In genomic region chr1:173714759-173715537, GRCh38 we compare ENCODE assay signal across 8 cellular contexts. TPM values are rescaled to one million over a fixed set of nuclear protein-coding genes. Genes with fewer than 3 reads are reported as not detected.
DNase-seq lines count a peak whose midpoint lies in the region; ATAC-seq and TF ChIP-seq lines count a peak whose summit lies in the region.

A gene with protein sequence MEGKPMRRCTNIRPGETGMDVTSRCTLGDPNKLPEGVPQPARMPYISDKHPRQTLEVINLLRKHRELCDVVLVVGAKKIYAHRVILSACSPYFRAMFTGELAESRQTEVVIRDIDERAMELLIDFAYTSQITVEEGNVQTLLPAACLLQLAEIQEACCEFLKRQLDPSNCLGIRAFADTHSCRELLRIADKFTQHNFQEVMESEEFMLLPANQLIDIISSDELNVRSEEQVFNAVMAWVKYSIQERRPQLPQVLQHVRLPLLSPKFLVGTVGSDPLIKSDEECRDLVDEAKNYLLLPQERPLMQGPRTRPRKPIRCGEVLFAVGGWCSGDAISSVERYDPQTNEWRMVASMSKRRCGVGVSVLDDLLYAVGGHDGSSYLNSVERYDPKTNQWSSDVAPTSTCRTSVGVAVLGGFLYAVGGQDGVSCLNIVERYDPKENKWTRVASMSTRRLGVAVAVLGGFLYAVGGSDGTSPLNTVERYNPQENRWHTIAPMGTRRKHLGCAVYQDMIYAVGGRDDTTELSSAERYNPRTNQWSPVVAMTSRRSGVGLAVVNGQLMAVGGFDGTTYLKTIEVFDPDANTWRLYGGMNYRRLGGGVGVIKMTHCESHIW (plus strand): TSS chr1:173714981. CDS start chr1:173716044, 1,063 bp downstream.

- H3K9ac ChIP-seq in liver (ENCODE audit: low read depth in 1 of 2, low read length in 2 of 2): peak within 1 kb of the TSS; percentile 79 to 94

- WGBS in liver: under 1% methylated on average over 43 of the region's 43 CpGs

- TF ChIP-seq CTCF in dorsolateral prefrontal cortex (IDR thresholded peaks at IDR 0.05 in 54 of 56, conservative IDR thresholded peaks at IDR 0.05 in 2 of 56; ENCODE audit: low read depth in 1 of 56, partially characterized antibody in 56 of 56) (peak in 41 of 56 donors; percentile 1 to 54 (median 27)), liver (IDR thresholded peaks at IDR 0.05; ENCODE audit: low read depth, low read length, missing input control) (no peak)

- peak; percentile 99 for ATAC-seq in GM19395 (IDR thresholded peaks at IDR 0.05; ENCODE audit: unreplicated experiment)
- ATAC-seq in HG03565 (IDR thresholded peaks at IDR 0.05; ENCODE audit: unreplicated experiment): peak; percentile 91

- H3K36me3 ChIP-seq in liver (ENCODE audit: control insufficient read depth in 4 of 4, insufficient read depth in 3 of 4, low read depth in 1 of 4, low read length in 3 of 4): no peaks in the 10 kb centered on the region

- no peaks in the 10 kb centered on the region for H3K9me3 ChIP-seq in liver (ENCODE audit: control insufficient read depth in 4 of 4, low read length in 3 of 4)

- H3K4me1 ChIP-seq in liver (ENCODE audit: control insufficient read depth in 4 of 4, insufficient read depth in 4 of 4, low read length in 3 of 4): peaks cover 5 to 19% (median 14%) of the 10 kb centered on the region in 4 donors

- TF ChIP-seq RAD21 in liver (IDR thresholded peaks at IDR 0.05): peak; percentile 47 to 60

- peaks cover 0 to 19% (median 0%) of the 10 kb centered on the region in 45 donors for H3K27me3 ChIP-seq in dorsolateral prefrontal cortex
- H3K27me3 ChIP-seq in liver (ENCODE audit: control insufficient read depth in 4 of 4, insufficient read depth in 4 of 4, low read length in 3 of 4): peaks cover 0 to 7% (median 3%) of the 10 kb centered on the region in 4 donors

- peak within 1 kb of the TSS; percentile 66 to 99 (median 88) for H3K4me3 ChIP-seq in dorsolateral prefrontal cortex
- peak within 1 kb of the TSS; percentile 69 to 90 (median 82) for H3K4me3 ChIP-seq in liver (ENCODE audit: low read depth in 1 of 3, low read length in 3 of 3)

- peak; percentile 92 for DNase-seq in CD1c-positive myeloid dendritic cell (ENCODE audit: extremely low spot score)
- peak; percentile 90 for DNase-seq in NCI-H774 (lab: John Stamatoyannopoulos, UW)
- DNase-seq in activated CD4-positive, alpha-beta T cell treated with anti-CD3 and anti-CD28 coated beads, Interleukin-2, amount 50 U/mL, for 4 hours: peak; percentile 79
- DNase-seq in dorsolateral prefrontal cortex: peak; percentile 53 to 86 (median 76)
- peak; percentile 88 for DNase-seq in stimulated activated CD4-positive, alpha-beta T cell treated with anti-CD3 and anti-CD28 coated beads, Interleukin-4, amount 100 ng/mL, for 24 hours

- peak within 1 kb of the TSS; percentile 5 to 95 (median 85) for H3K27ac ChIP-seq in dorsolateral prefrontal cortex
- H3K27ac ChIP-seq in liver (ENCODE audit: low read depth in 1 of 2, low read length in 2 of 2): peak within 1 kb of the TSS; percentile 89 to 90

- intact Hi-C loops in dorsolateral prefrontal cortex (cut with DNase I): loop anchor here (5.0 to 10.0 kb wide), 4 partner anchors 57 to 290 kb away; partner anchors contain the start of genes CENPL (in 2 of the 2), DARS2 (in 2 of the 2) and PRDX6 (in 2 of the 2)

TF ChIP-seq in liver, 16 proteins besides CTCF, POLR2A, EP300 and RAD21:
- no peak for TF ChIP-seq FOXA1 (IDR thresholded peaks at IDR 0.05)
- TF ChIP-seq, protein P1, sequence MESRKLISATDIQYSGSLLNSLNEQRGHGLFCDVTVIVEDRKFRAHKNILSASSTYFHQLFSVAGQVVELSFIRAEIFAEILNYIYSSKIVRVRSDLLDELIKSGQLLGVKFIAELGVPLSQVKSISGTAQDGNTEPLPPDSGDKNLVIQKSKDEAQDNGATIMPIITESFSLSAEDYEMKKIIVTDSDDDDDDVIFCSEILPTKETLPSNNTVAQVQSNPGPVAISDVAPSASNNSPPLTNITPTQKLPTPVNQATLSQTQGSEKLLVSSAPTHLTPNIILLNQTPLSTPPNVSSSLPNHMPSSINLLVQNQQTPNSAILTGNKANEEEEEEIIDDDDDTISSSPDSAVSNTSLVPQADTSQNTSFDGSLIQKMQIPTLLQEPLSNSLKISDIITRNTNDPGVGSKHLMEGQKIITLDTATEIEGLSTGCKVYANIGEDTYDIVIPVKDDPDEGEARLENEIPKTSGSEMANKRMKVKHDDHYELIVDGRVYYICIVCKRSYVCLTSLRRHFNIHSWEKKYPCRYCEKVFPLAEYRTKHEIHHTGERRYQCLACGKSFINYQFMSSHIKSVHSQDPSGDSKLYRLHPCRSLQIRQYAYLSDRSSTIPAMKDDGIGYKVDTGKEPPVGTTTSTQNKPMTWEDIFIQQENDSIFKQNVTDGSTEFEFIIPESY (IDR thresholded peaks at IDR 0.05): peak; percentile 59
- TF ChIP-seq RXRA (IDR thresholded peaks at IDR 0.05): peak in 1 of 2 donors; percentile 75
- peak; percentile 100 for TF ChIP-seq GABPA (IDR thresholded peaks at IDR 0.05 in 1 of 2, conservative IDR thresholded peaks at IDR 0.05 in 1 of 2)
- TF ChIP-seq HNF4G (IDR thresholded peaks at IDR 0.05): no peak
- TF ChIP-seq TAF1 (conservative IDR thresholded peaks at IDR 0.05): peak; percentile 75
- TF ChIP-seq MAX (IDR thresholded peaks at IDR 0.05): peak; percentile 67
- TF ChIP-seq JUND (IDR thresholded peaks at IDR 0.05): peak in 1 of 2 donors; percentile 31
- peak; percentile 71 for TF ChIP-seq SP1 (IDR thresholded peaks at IDR 0.05)
- peak; percentile 88 for TF ChIP-seq YY1 (IDR thresholded peaks at IDR 0.05)
- peak; percentile 88 for TF ChIP-seq REST (IDR thresholded peaks at IDR 0.05)
- peak; percentile 48 to 70 for TF ChIP-seq EGR1 (IDR thresholded peaks at IDR 0.05; ENCODE audit: low read depth in 2 of 2)
- no peak for TF ChIP-seq FOXA2 (IDR thresholded peaks at IDR 0.05)
- TF ChIP-seq, protein P2, sequence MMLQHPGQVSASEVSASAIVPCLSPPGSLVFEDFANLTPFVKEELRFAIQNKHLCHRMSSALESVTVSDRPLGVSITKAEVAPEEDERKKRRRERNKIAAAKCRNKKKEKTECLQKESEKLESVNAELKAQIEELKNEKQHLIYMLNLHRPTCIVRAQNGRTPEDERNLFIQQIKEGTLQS (IDR thresholded peaks at IDR 0.05): peak; percentile 39
- TF ChIP-seq HNF4A (conservative IDR thresholded peaks at IDR 0.05): peak; percentile 30 to 33
- peak; percentile 82 for TF ChIP-seq NR2F2 (IDR thresholded peaks at IDR 0.05)

RNA-seq across cellular contexts. Expression of the gene that starts here (rescaled TPM):
- total RNA-seq in dorsolateral prefrontal cortex: 10 to 100 TPM; 17.8 to 32.2 (median 24.3) TPM
- total RNA-seq in liver: 10 to 100 TPM; 11.1 to 25.9 TPM
- polyA plus RNA-seq in liver: 1 to 10 TPM; 5.2 to 8.0 TPM

Comparison
In these comparisons a context has a peak if more than half of its experiments do, and no peak if none do; other contexts are left out.
1. Peak in every context shown above with its lines: DNase-seq, ATAC-seq, H3K4me3 ChIP-seq and H3K27ac ChIP-seq.